Comparison of ENCODE assay signal across 9 cellular contexts in the genomic region with DNA sequence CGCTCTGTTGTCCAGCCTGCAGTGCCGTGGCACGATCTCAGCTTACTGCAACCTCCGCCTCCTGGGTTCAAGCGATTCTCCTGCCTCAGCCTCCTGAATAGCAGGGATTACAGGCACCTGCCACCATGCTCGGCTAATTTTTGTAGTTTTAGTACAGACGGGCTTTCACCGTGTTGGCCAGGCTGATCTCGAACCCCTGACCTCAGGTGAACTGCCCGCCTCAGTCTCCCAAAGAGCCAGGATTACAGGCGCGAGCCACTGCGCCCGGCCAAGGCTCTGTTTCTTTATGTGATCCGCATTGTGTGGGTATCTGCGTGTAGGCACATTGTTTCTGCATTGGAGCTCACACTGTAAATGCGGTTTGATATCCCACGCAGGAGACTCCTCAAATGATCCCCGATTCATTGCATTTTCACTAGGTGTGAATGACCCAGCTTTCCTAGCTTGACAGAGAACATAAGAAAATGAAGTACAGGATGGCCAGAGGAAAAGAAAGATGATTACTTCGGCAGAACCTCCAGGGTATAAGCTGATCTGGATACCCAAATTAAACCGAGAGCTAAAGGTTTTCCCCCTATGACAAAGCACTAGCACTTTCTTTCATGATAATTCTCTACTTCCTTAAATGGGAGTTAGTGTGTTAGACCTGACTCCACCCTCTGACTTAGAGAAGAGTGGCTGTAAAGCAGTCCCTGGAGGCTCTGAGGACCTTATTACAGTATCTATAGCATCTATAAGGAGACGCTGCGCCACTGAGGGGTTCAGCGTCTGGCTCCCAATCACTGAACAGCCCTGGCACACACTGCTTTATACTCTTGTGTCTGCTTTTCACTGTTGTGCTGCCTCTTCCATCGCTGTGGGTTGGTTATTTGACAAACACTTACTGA. TPM values are rescaled to one million over a fixed set of nuclear protein-coding genes. Genes with fewer than 3 reads are reported as not detected.
DNase-seq lines count a peak whose midpoint lies in the region; ATAC-seq and TF ChIP-seq lines count a peak whose summit lies in the region.
"Had no signal": no experiment of that assay in that cellular context is flagged by ENCODE, and none has a peak within 500 bp of the region (broad histone marks: within the 10 kb centered on the region; RNA-seq: fewer than 3 reads in every experiment).

No MANE protein-coding gene starts in this region.

- peak; percentile 73 for ATAC-seq in GM19452 (IDR thresholded peaks at IDR 0.05; ENCODE audit: unreplicated experiment)
- ATAC-seq in HG03460 (IDR thresholded peaks at IDR 0.05; ENCODE audit: unreplicated experiment) = peak; percentile 73
- ATAC-seq in upper lobe of right lung = peak; percentile 33

- no peaks in the 10 kb centered on the region for H3K27me3 Mint-ChIP-seq in activated CD4-positive, alpha-beta memory T cell treated with anti-CD3 and anti-CD28 coated beads for 36 hours

- CTCF ChIA-PET in activated CD4-positive, alpha-beta memory T cell treated with anti-CD3 and anti-CD28 coated beads for 36 hours (lab: Charles Lee) = interaction anchor here (0.6 to 4.7 kb wide), 13 partner anchors 8 to 126 kb away, joined by 3 to 35 read pairs (median 6); no protein-coding TSS in a partner anchor

- H3K27ac Mint-ChIP-seq in activated CD4-positive, alpha-beta memory T cell treated with anti-CD3 and anti-CD28 coated beads for 36 hours = peak overlapping the region; percentile 96

- H3K27ac ChIP-seq in upper lobe of right lung (peak overlapping the region; percentile 89), prostate gland (no peak overlapping the region)
- H3K27ac ChIP-seq: KMS-11 had no signal

- H3K36me3 ChIP-seq in upper lobe of right lung (no peaks in the 10 kb centered on the region), prostate gland (no peaks in the 10 kb centered on the region)

- H3K9me3 ChIP-seq in upper lobe of right lung (no peaks in the 10 kb centered on the region), prostate gland (no peaks in the 10 kb centered on the region)

- peaks cover 30% of the 10 kb centered on the region for H3K36me3 Mint-ChIP-seq in activated CD4-positive, alpha-beta memory T cell treated with anti-CD3 and anti-CD28 coated beads for 36 hours

- peak; percentile 25 for DNase-seq in Daoy (ENCODE audit: low read depth)
- DNase-seq in activated CD4-positive, alpha-beta memory T cell treated with anti-CD3 and anti-CD28 coated beads for 36 hours = peak; percentile 58
- DNase-seq in iris pigment epithelial cell (ENCODE audit: low read depth) = peak; percentile 49
- no peak for DNase-seq in upper lobe of right lung
- DNase-seq in islet precursor cell = no peak
- DNase-seq in prostate gland (ENCODE audit: low spot score) = no peak

- no peak for TF ChIP-seq CTCF in upper lobe of right lung (IDR thresholded peaks at IDR 0.05)
- no peak for TF ChIP-seq CTCF in prostate gland (IDR thresholded peaks at IDR 0.05)

- peaks cover 89% of the 10 kb centered on the region for H3K4me1 Mint-ChIP-seq in activated CD4-positive, alpha-beta memory T cell treated with anti-CD3 and anti-CD28 coated beads for 36 hours (ENCODE audit: low read depth)

- no peaks in the 10 kb centered on the region for H3K27me3 ChIP-seq in upper lobe of right lung
- H3K27me3 ChIP-seq in prostate gland (replicated peaks; ENCODE audit: insufficient read depth) = no peaks in the 10 kb centered on the region

- H3K4me1 ChIP-seq in upper lobe of right lung (peaks cover 51% of the 10 kb centered on the region), prostate gland (replicated peaks) (no peaks in the 10 kb centered on the region)

- intact Hi-C loops in activated CD4-positive, alpha-beta memory T cell treated with anti-CD3 and anti-CD28 coated beads for 36 hours (cut with micrococcal nuclease) = loop anchor here (1.0 to 5.0 kb wide), 6 partner anchors 8 to 483 kb away; partner anchors contain the start of gene MBTPS1
- intact Hi-C loops in upper lobe of right lung (cut with DNase I) = no loop called here
- intact Hi-C loops in prostate gland (cut with DNase I) = no loop called here

- no peak for TF ChIP-seq POLR2A in prostate gland (IDR thresholded peaks at IDR 0.05)

- peak overlapping the region; percentile 72 for H3K4me3 Mint-ChIP-seq in activated CD4-positive, alpha-beta memory T cell treated with anti-CD3 and anti-CD28 coated beads for 36 hours

- peak overlapping the region; percentile 31 for H3K4me3 ChIP-seq in upper lobe of right lung
- no peak overlapping the region for H3K4me3 ChIP-seq in prostate gland

- WGBS in prostate gland = 80% methylated on average over 25 of the region's 25 CpGs

- POLR2A ChIA-PET in activated CD4-positive, alpha-beta memory T cell treated with anti-CD3 and anti-CD28 coated beads for 36 hours (lab: Charles Lee) = interaction anchor here (0.6 to 5.0 kb wide), 9 partner anchors 8 to 96 kb away, joined by 3 to 54 read pairs (median 10); partner anchors contain the start of gene COTL1

- no peaks in the 10 kb centered on the region for H3K9me3 Mint-ChIP-seq in activated CD4-positive, alpha-beta memory T cell treated with anti-CD3 and anti-CD28 coated beads for 36 hours

RNA-seq across cellular contexts. Expression of gene COTL1, which starts 17.3 kb away (rescaled TPM):
- 128 and 165 TPM in 2 replicates for total RNA-seq in Daoy (2014; rRNA removed; shearing (Covaris generic))
- 100 to 1,000 TPM; 358 to 364 TPM for total RNA-seq in activated CD4-positive, alpha-beta memory T cell treated with anti-CD3 and anti-CD28 coated beads for 36 hours
- 129 TPM for total RNA-seq in upper lobe of right lung
- 100 to 1,000 TPM in 1 of 2 donors, 10 to 100 TPM in 1; 46.8 to 110 TPM for total RNA-seq in prostate gland

RNA-seq across cellular contexts. Expression of gene KLHL36, which starts 47.7 kb away (rescaled TPM):
- 17.0 and 20.5 TPM in 2 replicates for total RNA-seq in Daoy (2014; rRNA removed; shearing (Covaris generic))
- 10 to 100 TPM; 56.1 to 56.8 TPM for total RNA-seq in activated CD4-positive, alpha-beta memory T cell treated with anti-CD3 and anti-CD28 coated beads for 36 hours
- total RNA-seq in upper lobe of right lung = 56.3 TPM
- total RNA-seq in prostate gland = 100 to 1,000 TPM in 1 of 2 donors, 10 to 100 TPM in 1; 57.1 to 106 TPM

Comparison
In these comparisons a context has a peak if more than half of its experiments do, and no peak if none do; other contexts are left out.
1. DNase-seq: peak in Daoy (single experiment), activated CD4-positive, alpha-beta memory T cell treated with anti-CD3 and anti-CD28 coated beads for 36 hours (single experiment) and iris pigment epithelial cell (single experiment); none in upper lobe of right lung (single experiment), islet precursor cell (single experiment) and prostate gland (single experiment).
2. Peak in every context shown above with its lines, with median percentiles within 50 percentile points of each other: ATAC-seq.